In genomic region chr22:35835267-35835997, GRCh38 we compare ENCODE assay signal across 8 cellular contexts.
A peak's percentile ranks its signal among the peaks of the same experiment; 100 is the strongest.
DNase-seq lines count a peak whose midpoint lies in the region; ATAC-seq lines count a peak whose summit lies in the region.

No MANE protein-coding gene starts in this region.

- H2BK120ac ChIP-seq in trophoblast cell (ENCODE audit: insufficient read depth, low read length, poor library complexity): peak overlapping the region; percentile 27

- peaks cover under 1 to 11% of the 10 kb centered on the region in 2 experiments for H3K4me1 ChIP-seq in trophoblast cell (ENCODE audit: control insufficient read depth in 1 of 2, insufficient read depth in 2 of 2, low read length in 2 of 2)

- peaks cover 7% of the 10 kb centered on the region for H3K79me2 ChIP-seq in trophoblast cell (ENCODE audit: control insufficient read depth, insufficient read depth, low read length, poor library complexity)

- peak overlapping the region; percentile 75 for H3K4me2 ChIP-seq in trophoblast cell (ENCODE audit: low read length)

- no peak overlapping the region for H4K8ac ChIP-seq in trophoblast cell (ENCODE audit: low read depth, low read length)

- H4K91ac ChIP-seq in trophoblast cell (ENCODE audit: low read depth, low read length): peak overlapping the region; percentile 40

- H3K4me3 ChIP-seq in trophoblast cell (ENCODE audit: low read depth, low read length): no peak overlapping the region

- peak overlapping the region; percentile 59 for H3K9ac ChIP-seq in trophoblast cell (ENCODE audit: low read length)

- H4K12ac ChIP-seq in trophoblast cell (ENCODE audit: low read depth, low read length): peak overlapping the region; percentile 4

- no peaks in the 10 kb centered on the region for H3K27me3 ChIP-seq in trophoblast cell (ENCODE audit: insufficient read depth, low read length)

- peak overlapping the region; percentile 91 for H3K27ac ChIP-seq in trophoblast cell (ENCODE audit: low read depth, low read length)

- H2AFZ ChIP-seq in trophoblast cell (ENCODE audit: insufficient read depth, low read length, poor library complexity): no peak overlapping the region

- DNase-seq in EL (peak; percentile 58), RKO (ENCODE audit: low spot score) (peak; percentile 76), fibroblast of peridontal ligament (ENCODE audit: extremely low read depth) (peak; percentile 91), trophoblast cell (peak in 1 of 2 donors; percentile 41), activated gamma-delta T cell treated with Interleukin-2 at 50 U/mL for 16 hours (no peak)
- DNase-seq in activated CD4-positive, alpha-beta T cell treated with anti-CD3 and anti-CD28 coated beads, Interleukin-2, amount 50 U/mL, for 1 hour: no peak
- no peak for DNase-seq in activated CD4-positive, alpha-beta T cell treated with anti-CD3 and anti-CD28 coated beads for 48 hours

- peaks cover 0 to 4% of the 10 kb centered on the region in 2 experiments for H3K36me3 ChIP-seq in trophoblast cell (ENCODE audit: control insufficient read depth in 1 of 2, insufficient read depth in 2 of 2, low read length in 2 of 2)

- no CpG with 5 or more reads among the region's 3 CpGs for WGBS in trophoblast cell (ENCODE audit: extremely low coverage, insufficient coverage, insufficient read length)

- H3K14ac ChIP-seq in trophoblast cell (ENCODE audit: low read length): peak overlapping the region; percentile 56

- peaks cover 8% of the 10 kb centered on the region for H3K79me1 ChIP-seq in trophoblast cell (ENCODE audit: low read length)

- H2BK12ac ChIP-seq in trophoblast cell (ENCODE audit: low read length): no peak overlapping the region

- peak overlapping the region; percentile 59 for H2BK5ac ChIP-seq in trophoblast cell (ENCODE audit: low read depth, low read length, poor library complexity)

- peak overlapping the region; percentile 70 for H3K18ac ChIP-seq in trophoblast cell (ENCODE audit: low read length)

- H3K4ac ChIP-seq in trophoblast cell (ENCODE audit: low read depth, low read length): peak overlapping the region; percentile 63

- no peak overlapping the region for H3K23ac ChIP-seq in trophoblast cell (ENCODE audit: low read length)

- ATAC-seq in GM18907 (IDR thresholded peaks at IDR 0.05; ENCODE audit: unreplicated experiment): no peak

- no peak overlapping the region for H2AK5ac ChIP-seq in trophoblast cell (ENCODE audit: low read length)

- no peaks in the 10 kb centered on the region for H3K9me3 ChIP-seq in trophoblast cell (ENCODE audit: insufficient read depth, low read depth, low read length)

Comparison
In these comparisons a context has a peak if more than half of its experiments do, and no peak if none do; other contexts are left out.
1. DNase-seq: peak in EL (single experiment), RKO (single experiment) and fibroblast of peridontal ligament (single experiment); none in activated gamma-delta T cell treated with Interleukin-2 at 50 U/mL for 16 hours (single experiment), activated CD4-positive, alpha-beta T cell treated with anti-CD3 and anti-CD28 coated beads, Interleukin-2, amount 50 U/mL, for 1 hour (single experiment) and activated CD4-positive, alpha-beta T cell treated with anti-CD3 and anti-CD28 coated beads for 48 hours (single experiment).